ENCODE assay signal across 21 cellular contexts in genomic region chr22:44243761-44244160, GRCh38.
"Had no signal": no experiment of that assay in that cellular context is flagged by ENCODE, and none has a peak within 500 bp of the region (broad histone marks: within the 10 kb centered on the region; RNA-seq: fewer than 3 reads in every experiment).

No MANE protein-coding gene starts in this region.

- H3K4me3 ChIP-seq: SJCRH30 had no signal

- H3K36me3 ChIP-seq: SJCRH30 had no signal

- DNase-seq: KBM-7; MV-4-11; NCI-H1048; NCI-H1105; NCI-H1436 treated with DMSO at 0.1 percent for 48 hours; NCI-H1694; NCI-H187 treated with DMSO at 0.1 percent for 48 hours; NCI-H2029 treated with DMSO at 0.1 percent for 48 hours; NCI-H2171 treated with DMSO at 0.1 percent for 48 hours; NCI-H345; NCI-H446 treated with DMSO at 0.1 percent for 48 hours; NCI-H510A treated with DMSO at 0.1 percent for 48 hours; NCI-H526; NCI-H82; NK-92 treated with Interleukin-12 subunit alpha and Interleukin-12 subunit beta, amount 100 ng/mL, for 24 hours; PC-3; SHP77 treated with DMSO at 0.1 percent for 48 hours; SJCRH30 had no signal

- ATAC-seq: Panc1, PC-3, SK-N-SH treated with all-trans-retinoic acid at 6 μM for 48 hours had no signal

- H3K4me1 ChIP-seq: SJCRH30 had no signal

- H3K27ac ChIP-seq: RWPE1, SJCRH30 had no signal

- H3K27me3 ChIP-seq: SJCRH30 had no signal

- H3K9me3 ChIP-seq: SJCRH30 had no signal
